ENCODE assay signal across 19 cellular contexts in the genomic region with DNA sequence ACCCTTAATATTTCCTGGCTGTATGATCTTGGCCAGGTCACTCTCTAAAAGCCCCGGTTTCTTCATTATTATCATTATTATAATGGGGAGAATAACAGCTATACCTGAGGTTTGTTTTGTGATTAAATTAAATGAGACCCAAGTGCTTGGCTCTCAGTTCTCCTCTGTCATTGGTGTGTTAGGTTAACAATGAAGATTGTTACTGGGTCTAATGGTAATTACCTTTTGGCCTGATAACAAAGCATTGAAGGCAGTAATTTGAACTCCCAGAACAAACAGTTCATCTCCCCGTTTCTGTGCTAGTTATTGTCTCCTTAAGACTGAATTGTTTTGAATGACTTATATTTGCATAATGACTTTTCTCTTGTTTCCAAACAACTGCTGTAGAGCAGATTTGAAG.
"Had no signal": no experiment of that assay in that cellular context is flagged by ENCODE, and none has a peak within 500 bp of the region (broad histone marks: within the 10 kb centered on the region; RNA-seq: fewer than 3 reads in every experiment).

No MANE protein-coding gene starts in this region.

- H3K4me2 ChIP-seq: smooth muscle cell had no signal

- H3K36me3 ChIP-seq: right lobe of liver had no signal

- DNase-seq: activated CD4-positive, alpha-beta T cell treated with anti-CD3 and anti-CD28 coated beads, Interleukin-2, amount 10 ng/mL, durations not matched to agents 7 days and 5 days; activated naive CD4-positive, alpha-beta T cell; activated naive CD8-positive, alpha-beta T cell treated with anti-CD3 and anti-CD28 coated beads, Interleukin-2, amount 50 U/mL, for 24 hours; activated T-cell treated with anti-CD3 and anti-CD28 coated beads for 4 hours; aorta; dermis blood vessel endothelial cell; effector memory CD8-positive, alpha-beta T cell; foreskin melanocyte; head of caudate nucleus; immature natural killer cell; nephron progenitor cell; psoas muscle; right lobe of liver; stimulated activated CD4-positive, alpha-beta T cell treated with anti-CD3 and anti-CD28 coated beads, Interleukin-4, amount 100 ng/mL, for 4 hours; stimulated activated CD8-positive, alpha-beta memory T cell treated with anti-CD3 and anti-CD28 coated beads, Interleukin-4, amount 100 ng/mL, for 48 hours; stimulated activated naive CD4-positive, alpha-beta T cell treated with Interleukin-2 at 50 U/mL for 16 hours; trophoblast cell had no signal

- H3K27me3 ChIP-seq: right lobe of liver had no signal

- H3K27ac ChIP-seq: epithelial cell of prostate, psoas muscle, right lobe of liver had no signal

- H3K4me1 ChIP-seq: psoas muscle had no signal

- H3K4me3 ChIP-seq: psoas muscle, right lobe of liver, smooth muscle cell had no signal

- ATAC-seq: activated naive CD8-positive, alpha-beta T cell treated with anti-CD3 and anti-CD28 coated beads, Interleukin-2, amount 50 U/mL, for 24 hours; effector memory CD8-positive, alpha-beta T cell; psoas muscle; right lobe of liver had no signal
